Comparison of ENCODE assay signal across 25 cellular contexts in the genomic region with DNA sequence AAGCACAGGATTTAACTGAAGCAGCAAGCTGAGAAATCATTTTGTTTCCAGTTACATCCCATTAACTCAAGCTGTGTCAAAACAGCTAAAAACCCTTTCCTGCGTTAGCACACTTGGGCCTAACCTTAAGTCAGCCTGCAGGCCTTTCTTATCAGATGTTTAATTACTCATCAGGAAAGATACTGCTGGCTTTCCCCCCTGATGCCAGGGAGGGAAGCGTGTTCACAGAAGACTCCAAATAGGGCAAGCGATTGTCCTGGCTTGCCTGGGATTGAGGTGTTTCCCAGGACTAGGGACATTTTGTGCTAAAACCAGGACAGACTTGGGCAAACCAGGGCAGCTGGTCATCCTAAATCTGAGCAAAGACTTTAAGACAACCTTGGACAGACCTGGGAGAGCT.
DNase-seq lines count a peak whose midpoint lies in the region; TF ChIP-seq lines count a peak whose summit lies in the region.
"Had no signal": no experiment of that assay in that cellular context is flagged by ENCODE, and none has a peak within 500 bp of the region (broad histone marks: within the 10 kb centered on the region; RNA-seq: fewer than 3 reads in every experiment).

No MANE protein-coding gene starts in this region.

- no peak overlapping the region for H3K4me3 Mint-ChIP-seq in neural crest cell
- no peak overlapping the region for H3K4me3 Mint-ChIP-seq in CD8-positive, alpha-beta memory T cell
- H3K4me3 Mint-ChIP-seq: activated CD4-positive, alpha-beta T cell treated with anti-CD3 and anti-CD28 coated beads, Interleukin-2, amount 10 ng/mL, durations not matched to agents 7 days and 5 days; activated T-cell treated with anti-CD3 and anti-CD28 coated beads, Interleukin-2, amount 50 U/mL, for 24 hours; B cell; CD4-positive, alpha-beta memory T cell; dendritic cell treated with granulocyte-macrophage colony-stimulating factor and Interleukin-4, amounts not matched to agents 40 ng/mL and 50 ng/mL, for 4 days; memory B cell; T-cell had no signal

- peaks cover 25% of the 10 kb centered on the region for H3K36me3 Mint-ChIP-seq in neural crest cell (ENCODE audit: low read depth)
- no peaks in the 10 kb centered on the region for H3K36me3 Mint-ChIP-seq in CD8-positive, alpha-beta memory T cell
- H3K36me3 Mint-ChIP-seq: memory B cell had no signal

- H3K27ac ChIP-seq in HEK293 (ENCODE audit: extremely low read depth, low read depth, low read length) (no peak overlapping the region), WERI-Rb-1 (no peak overlapping the region), fibroblast of lung (ENCODE audit: insufficient read depth, low read length) (no peak overlapping the region)
- H3K27ac ChIP-seq in CD8-positive, alpha-beta memory T cell (ENCODE audit: low read depth, low read length), result no peak overlapping the region
- H3K27ac ChIP-seq: left lung had no signal

- H3K9me3 ChIP-seq in HEK293 (ENCODE audit: control insufficient read depth, insufficient read depth, low read depth, low read length) (no peaks in the 10 kb centered on the region), WERI-Rb-1 (ENCODE audit: severe bottlenecking) (no peaks in the 10 kb centered on the region), fibroblast of lung (ENCODE audit: control insufficient read depth, insufficient read depth, low read depth, low read length) (no peaks in the 10 kb centered on the region)
- no peaks in the 10 kb centered on the region for H3K9me3 ChIP-seq in CD8-positive, alpha-beta memory T cell (ENCODE audit: low read length)
- H3K9me3 ChIP-seq: left lung, MG63 had no signal

- H4K20me1 ChIP-seq in fibroblast of lung (ENCODE audit: control insufficient read depth, extremely low read depth, insufficient read depth, low read length), result no peaks in the 10 kb centered on the region

- no peak overlapping the region for H3K4me3 ChIP-seq in HEK293 (ENCODE audit: low read depth, low read length)
- no peak overlapping the region for H3K4me3 ChIP-seq in WERI-Rb-1 (ENCODE audit: low read depth, low read length)
- no peak overlapping the region for H3K4me3 ChIP-seq in fibroblast of lung (replicated peaks in 1 of 4; ENCODE audit: control extremely low read depth in 1 of 4, insufficient read depth in 1 of 4, low read depth in 3 of 4, low read length in 4 of 4)
- no peak overlapping the region for H3K4me3 ChIP-seq in CD8-positive, alpha-beta memory T cell (ENCODE audit: low read length)
- H3K4me3 ChIP-seq: left lung, MG63 had no signal

- no peaks in the 10 kb centered on the region for H3K9me3 Mint-ChIP-seq in neural crest cell
- H3K9me3 Mint-ChIP-seq in CD8-positive, alpha-beta memory T cell, result no peaks in the 10 kb centered on the region
- H3K9me3 Mint-ChIP-seq: activated CD4-positive, alpha-beta T cell treated with anti-CD3 and anti-CD28 coated beads, Interleukin-2, amount 10 ng/mL, durations not matched to agents 7 days and 5 days; activated T-cell treated with anti-CD3 and anti-CD28 coated beads, Interleukin-2, amount 50 U/mL, for 24 hours; CD4-positive, alpha-beta memory T cell; dendritic cell treated with granulocyte-macrophage colony-stimulating factor and Interleukin-4, amounts not matched to agents 40 ng/mL and 50 ng/mL, for 4 days; memory B cell; T-cell had no signal

- CTCF ChIA-PET in HEK293 (lab: Yijun Ruan, JAX), result interaction anchor here (0.8 kb wide), 1 partner anchor 28 kb away, joined by 3 read pairs; no protein-coding TSS in a partner anchor
- CTCF ChIA-PET in CD8-positive, alpha-beta memory T cell (lab: Charles Lee), result interaction anchor here (0.5 kb wide), 1 partner anchor 240 kb away, joined by 5 read pairs; no protein-coding TSS in a partner anchor

- no peaks in the 10 kb centered on the region for H3K4me1 ChIP-seq in HEK293 (ENCODE audit: control insufficient read depth, insufficient read depth, low read length)
- H3K4me1 ChIP-seq in fibroblast of lung (ENCODE audit: control insufficient read depth, extremely low read depth, insufficient read depth, low read length), result no peaks in the 10 kb centered on the region
- no peaks in the 10 kb centered on the region for H3K4me1 ChIP-seq in CD8-positive, alpha-beta memory T cell (ENCODE audit: insufficient read depth, low read length)
- H3K4me1 ChIP-seq: left lung had no signal

- peaks cover 0 to 27% of the 10 kb centered on the region in 2 experiments; a peak in 1 of 3 replicates for H3K36me3 ChIP-seq in HEK293 (ENCODE audit: control insufficient read depth in 2 of 2, insufficient read depth in 1 of 2, low read length in 2 of 2)
- H3K36me3 ChIP-seq in WERI-Rb-1, result peaks cover 4% of the 10 kb centered on the region
- H3K36me3 ChIP-seq in fibroblast of lung (ENCODE audit: control insufficient read depth, insufficient read depth, low read length), result peaks cover 13% of the 10 kb centered on the region
- no peaks in the 10 kb centered on the region for H3K36me3 ChIP-seq in CD8-positive, alpha-beta memory T cell (ENCODE audit: insufficient read depth, low read length)

- POLR2A ChIA-PET in HEK293 (lab: Yijun Ruan, JAX), result interaction anchor here (0.5 kb wide), 1 partner anchor 13 kb away, joined by 4 read pairs; no protein-coding TSS in a partner anchor
- POLR2A ChIA-PET in CD8-positive, alpha-beta memory T cell (lab: Charles Lee), result no interaction called here

- no peak overlapping the region for H3K4me2 ChIP-seq in fibroblast of lung (ENCODE audit: extremely low read depth, insufficient read depth, low read length)

- H3K9ac ChIP-seq in fibroblast of lung (ENCODE audit: insufficient read depth, low read length), result no peak overlapping the region

- no peaks in the 10 kb centered on the region for H3K4me1 Mint-ChIP-seq in neural crest cell
- no peaks in the 10 kb centered on the region for H3K4me1 Mint-ChIP-seq in CD8-positive, alpha-beta memory T cell
- H3K4me1 Mint-ChIP-seq: activated CD4-positive, alpha-beta T cell treated with anti-CD3 and anti-CD28 coated beads, Interleukin-2, amount 10 ng/mL, durations not matched to agents 7 days and 5 days; B cell; CD4-positive, alpha-beta memory T cell; memory B cell; T-cell had no signal

- H2AFZ ChIP-seq in fibroblast of lung (ENCODE audit: low read length), result no peak overlapping the region

- DNase-seq in WERI-Rb-1 (peak; percentile 7), fibroblast of lung (ENCODE audit: low read depth in 2 of 2) (peak; percentile 18 to 53), neural crest cell (ENCODE audit: low read depth, low spot score) (no peak), NCI-H1694 (lab: John Stamatoyannopoulos, UW) (no peak), NCI-H1092 treated with DMSO at 0.1 percent for 48 hours (lab: John Stamatoyannopoulos, UW) (no peak)
- DNase-seq in CD8-positive, alpha-beta memory T cell, result no peak
- DNase-seq: ACHN; activated CD4-positive, alpha-beta T cell treated with anti-CD3 and anti-CD28 coated beads, Interleukin-2, amount 10 ng/mL, durations not matched to agents 7 days and 5 days; activated effector memory CD4-positive, alpha-beta T cell treated with anti-CD3 and anti-CD28 coated beads, Interleukin-2, amount 50 U/mL, for 16 hours; activated T-cell treated with anti-CD3 and anti-CD28 coated beads, Interleukin-2, amount 50 U/mL, for 24 hours; CD4-positive, alpha-beta memory T cell; central memory CD4-positive, alpha-beta T cell; KG1; left lung; MG63; NCI-H2081 treated with DMSO at 0.1 percent for 48 hours; NCI-H226; SIG-M5; small intestine; stimulated activated naive CD4-positive, alpha-beta T cell treated with Interleukin-2 at 50 U/mL for 16 hours; T-cell had no signal

- no peaks in the 10 kb centered on the region for H3K79me2 ChIP-seq in fibroblast of lung (ENCODE audit: control insufficient read depth, insufficient read depth, low read length)

- H3K27me3 Mint-ChIP-seq in neural crest cell (ENCODE audit: low read depth), result no peaks in the 10 kb centered on the region
- no peaks in the 10 kb centered on the region for H3K27me3 Mint-ChIP-seq in CD8-positive, alpha-beta memory T cell
- H3K27me3 Mint-ChIP-seq: activated CD4-positive, alpha-beta T cell treated with anti-CD3 and anti-CD28 coated beads, Interleukin-2, amount 10 ng/mL, durations not matched to agents 7 days and 5 days; activated T-cell treated with anti-CD3 and anti-CD28 coated beads, Interleukin-2, amount 50 U/mL, for 24 hours; B cell; CD4-positive, alpha-beta memory T cell; dendritic cell treated with granulocyte-macrophage colony-stimulating factor and Interleukin-4, amounts not matched to agents 40 ng/mL and 50 ng/mL, for 4 days; T-cell had no signal

- H3K27ac Mint-ChIP-seq in neural crest cell (ENCODE audit: unreplicated experiment), result peak overlapping the region; percentile 15
- H3K27ac Mint-ChIP-seq in CD8-positive, alpha-beta memory T cell, result no peak overlapping the region
- H3K27ac Mint-ChIP-seq: activated CD4-positive, alpha-beta T cell treated with anti-CD3 and anti-CD28 coated beads, Interleukin-2, amount 10 ng/mL, durations not matched to agents 7 days and 5 days; activated T-cell treated with anti-CD3 and anti-CD28 coated beads, Interleukin-2, amount 50 U/mL, for 24 hours; B cell; dendritic cell treated with granulocyte-macrophage colony-stimulating factor and Interleukin-4, amounts not matched to agents 40 ng/mL and 50 ng/mL, for 4 days; memory B cell; T-cell had no signal

- TF ChIP-seq CTCF in HEK293 (tag by site-specific recombination; IDR thresholded peaks at IDR 0.05), result no peak
- no peak for TF ChIP-seq CTCF in WERI-Rb-1 (IDR thresholded peaks at IDR 0.05; ENCODE audit: low read depth, low read length)
- TF ChIP-seq CTCF in fibroblast of lung (conservative IDR thresholded peaks at IDR 0.05 in 1 of 2, IDR thresholded peaks at IDR 0.05 in 1 of 2; ENCODE audit: low read depth in 1 of 2, low read length in 2 of 2), result no peak
- no peak for TF ChIP-seq CTCF in neural crest cell (conservative IDR thresholded peaks at IDR 0.05)

- H3K27me3 ChIP-seq in WERI-Rb-1 (ENCODE audit: insufficient read depth, low read depth, severe bottlenecking) (no peaks in the 10 kb centered on the region), fibroblast of lung (ENCODE audit: control insufficient read depth, insufficient read depth, low read length) (no peaks in the 10 kb centered on the region)
- no peaks in the 10 kb centered on the region for H3K27me3 ChIP-seq in CD8-positive, alpha-beta memory T cell (ENCODE audit: insufficient read depth, low read length, poor library complexity, severe bottlenecking)
- H3K27me3 ChIP-seq: left lung, MG63 had no signal

TF ChIP-seq in HEK293, 187 proteins besides CTCF, POLR2A, EP300 and RAD21:
- TF ChIP-seq BCL6B (tag by site-specific recombination; IDR thresholded peaks at IDR 0.05) (no peak), ZIC2 (tag by site-specific recombination; IDR thresholded peaks at IDR 0.05) (peak; percentile 37; the same call in 1 of the 2 replicates)
TF ChIP-seq in HEK293: peak in this region for 1.

Comparison
In these comparisons a context has a peak if more than half of its experiments do, and no peak if none do; other contexts are left out.
1. DNase-seq: peak in WERI-Rb-1 (single experiment) and fibroblast of lung (2 of 2); none in neural crest cell (single experiment), NCI-H1694 (single experiment), NCI-H1092 treated with DMSO at 0.1 percent for 48 hours (single experiment) and CD8-positive, alpha-beta memory T cell (0 of 5).